In the genomic region with DNA sequence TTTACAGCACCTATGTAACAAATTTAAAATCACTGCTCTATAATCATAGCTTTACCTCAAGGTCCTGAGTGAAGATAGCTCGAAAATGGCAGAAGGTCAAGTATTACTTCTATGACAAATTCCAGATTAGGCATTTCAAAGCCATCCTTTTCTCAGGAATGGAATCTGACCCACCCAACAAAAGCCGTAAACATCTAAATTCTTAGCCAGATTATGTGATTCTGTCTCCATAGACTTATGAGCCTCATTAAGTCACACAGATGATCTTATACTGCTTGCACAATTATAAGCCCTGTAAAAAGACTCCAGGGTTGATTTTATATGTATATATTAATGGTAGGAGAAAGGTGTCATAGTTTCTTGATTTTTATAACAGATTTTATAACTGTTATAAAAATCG, we compare ENCODE assay signal across 23 cellular contexts.
"Had no signal": no experiment of that assay in that cellular context is flagged by ENCODE, and none has a peak within 500 bp of the region (broad histone marks: within the 10 kb centered on the region; RNA-seq: fewer than 3 reads in every experiment).

No MANE protein-coding gene starts in this region.

- H3K4me3 ChIP-seq: body of pancreas, cardiac muscle cell, esophagus squamous epithelium, heart left ventricle, pancreas, smooth muscle cell, upper lobe of left lung had no signal

- ATAC-seq: activated CD4-positive, CD25-positive, alpha-beta regulatory T cell treated with anti-CD3 and anti-CD28 coated beads, Interleukin-2, amount 50 U/mL, for 24 hours; body of pancreas; heart left ventricle; left ventricle myocardium superior; pancreas; sciatic nerve; stimulated activated memory B cell treated with anti-CD40 and anti-IgM and Interleukin-4, amounts not matched to agents 10 μg/mL and 1 μg/mL and 100 μg/mL, for 72 hours had no signal

- H3K4me1 Mint-ChIP-seq: activated CD4-positive, alpha-beta memory T cell treated with anti-CD3 and anti-CD28 coated beads, Interleukin-2, amount 10 ng/mL, durations not matched to agents 7 days and 5 days; activated CD4-positive, alpha-beta T cell treated with anti-CD3 and anti-CD28 coated beads, Interleukin-2, amount 10 ng/mL, durations not matched to agents 24 days and 14 days; activated naive CD4-positive, alpha-beta T cell treated with anti-CD3 and anti-CD28 coated beads, Interleukin-2, amount 10 ng/mL, durations not matched to agents 7 days and 5 days; endodermal cell; nephron had no signal

- H3K9me3 ChIP-seq: body of pancreas, esophagus squamous epithelium, heart left ventricle, neutrophil, pancreas, upper lobe of left lung had no signal

- H3K9me3 Mint-ChIP-seq: activated CD4-positive, alpha-beta memory T cell treated with anti-CD3 and anti-CD28 coated beads, Interleukin-2, amount 10 ng/mL, durations not matched to agents 7 days and 5 days; activated CD4-positive, alpha-beta T cell treated with anti-CD3 and anti-CD28 coated beads, Interleukin-2, amount 10 ng/mL, durations not matched to agents 24 days and 14 days; activated naive CD4-positive, alpha-beta T cell treated with anti-CD3 and anti-CD28 coated beads, Interleukin-2, amount 10 ng/mL, durations not matched to agents 7 days and 5 days; endodermal cell; nephron; stimulated activated memory B cell treated with anti-CD40 and anti-IgM and Interleukin-4, amounts not matched to agents 10 μg/mL and 1 μg/mL and 100 μg/mL, for 72 hours; T-helper 2 cell treated with Interferon-gamma antibody and Interleukin-4, amounts not matched to agents 5 μg/mL and 100 μg/mL, for 36 hours had no signal

- H3K27me3 Mint-ChIP-seq: activated CD4-positive, alpha-beta memory T cell treated with anti-CD3 and anti-CD28 coated beads, Interleukin-2, amount 10 ng/mL, durations not matched to agents 7 days and 5 days; activated CD4-positive, alpha-beta T cell treated with anti-CD3 and anti-CD28 coated beads, Interleukin-2, amount 10 ng/mL, durations not matched to agents 24 days and 14 days; activated naive CD4-positive, alpha-beta T cell treated with anti-CD3 and anti-CD28 coated beads, Interleukin-2, amount 10 ng/mL, durations not matched to agents 7 days and 5 days; stimulated activated memory B cell treated with anti-CD40 and anti-IgM and Interleukin-4, amounts not matched to agents 10 μg/mL and 1 μg/mL and 100 μg/mL, for 72 hours had no signal

- H3K4me1 ChIP-seq: body of pancreas, esophagus squamous epithelium, heart left ventricle, pancreas, upper lobe of left lung had no signal

- H3K36me3 ChIP-seq: cardiac muscle cell, pancreas had no signal

- H3K27ac ChIP-seq: body of pancreas, cardiac muscle cell, esophagus squamous epithelium, heart left ventricle, neutrophil, pancreas, upper lobe of left lung, VCaP had no signal

- H3K27me3 ChIP-seq: body of pancreas, cardiac muscle cell, esophagus squamous epithelium, heart left ventricle, neutrophil, pancreas, upper lobe of left lung had no signal

- H3K27ac Mint-ChIP-seq: activated CD4-positive, alpha-beta memory T cell treated with anti-CD3 and anti-CD28 coated beads, Interleukin-2, amount 10 ng/mL, durations not matched to agents 7 days and 5 days; activated CD4-positive, alpha-beta T cell treated with anti-CD3 and anti-CD28 coated beads, Interleukin-2, amount 10 ng/mL, durations not matched to agents 24 days and 14 days; activated naive CD4-positive, alpha-beta T cell treated with anti-CD3 and anti-CD28 coated beads, Interleukin-2, amount 10 ng/mL, durations not matched to agents 7 days and 5 days; endodermal cell; nephron; stimulated activated memory B cell treated with anti-CD40 and anti-IgM and Interleukin-4, amounts not matched to agents 10 μg/mL and 1 μg/mL and 100 μg/mL, for 72 hours; T-helper 2 cell treated with Interferon-gamma antibody and Interleukin-4, amounts not matched to agents 5 μg/mL and 100 μg/mL, for 36 hours had no signal

- H3K4me3 Mint-ChIP-seq: activated CD4-positive, alpha-beta memory T cell treated with anti-CD3 and anti-CD28 coated beads, Interleukin-2, amount 10 ng/mL, durations not matched to agents 7 days and 5 days; activated CD4-positive, alpha-beta T cell treated with anti-CD3 and anti-CD28 coated beads, Interleukin-2, amount 10 ng/mL, durations not matched to agents 24 days and 14 days; activated naive CD4-positive, alpha-beta T cell treated with anti-CD3 and anti-CD28 coated beads, Interleukin-2, amount 10 ng/mL, durations not matched to agents 7 days and 5 days; endodermal cell; nephron; stimulated activated memory B cell treated with anti-CD40 and anti-IgM and Interleukin-4, amounts not matched to agents 10 μg/mL and 1 μg/mL and 100 μg/mL, for 72 hours; T-helper 2 cell treated with Interferon-gamma antibody and Interleukin-4, amounts not matched to agents 5 μg/mL and 100 μg/mL, for 36 hours had no signal

- DNase-seq: activated CD4-positive, alpha-beta memory T cell treated with anti-CD3 and anti-CD28 coated beads, Interleukin-2, amount 10 ng/mL, durations not matched to agents 7 days and 5 days; activated CD4-positive, alpha-beta T cell treated with anti-CD3 and anti-CD28 coated beads, Interleukin-2, amount 10 ng/mL, durations not matched to agents 24 days and 14 days; activated effector memory CD4-positive, alpha-beta T cell treated with anti-CD3 and anti-CD28 coated beads, Interleukin-2, amount 50 U/mL, for 16 hours; activated naive CD4-positive, alpha-beta T cell treated with anti-CD3 and anti-CD28 coated beads, Interleukin-2, amount 10 ng/mL, durations not matched to agents 7 days and 5 days; activated T-cell treated with anti-CD3 and anti-CD28 coated beads for 4 hours; body of pancreas; cortex of kidney; endodermal cell; esophagus squamous epithelium; heart left ventricle; left ventricle myocardium superior; pancreas; stimulated activated CD4-positive, alpha-beta T cell treated with anti-CD3 and anti-CD28 coated beads, Interleukin-15, amount 100 ng/mL, for 24 hours; upper lobe of left lung had no signal
